1 cellular context compared by ENCODE assay signal in genomic region chr9:123109540-123110279, GRCh38.
TF ChIP-seq lines count a peak whose summit lies in the region.

No MANE protein-coding gene starts in this region.

TF ChIP-seq in HepG2, 621 proteins besides CTCF, POLR2A, EP300 and RAD21 (continued from another document and continues in another):
- TF ChIP-seq CSRNP1 (CRISPR knock-in tag; IDR thresholded peaks at IDR 0.05) (no peak), CAMTA2 (CRISPR knock-in tag; IDR thresholded peaks at IDR 0.05; ENCODE audit: borderline replicate concordance) (no peak), BHLHE40 (IDR thresholded peaks at IDR 0.05; ENCODE audit: low read length) (peak; percentile 87), FOXA3 (CRISPR knock-in tag; IDR thresholded peaks at IDR 0.05) (peak; percentile 61), ZNF296 (CRISPR knock-in tag; conservative IDR thresholded peaks at IDR 0.05) (no peak), ZNF784 (CRISPR knock-in tag; IDR thresholded peaks at IDR 0.05; ENCODE audit: borderline replicate concordance) (no peak), PHF21A (CRISPR knock-in tag; IDR thresholded peaks at IDR 0.05) (no peak), ZNF292 (CRISPR knock-in tag; IDR thresholded peaks at IDR 0.05; ENCODE audit: borderline replicate concordance, low read depth) (peak; percentile 62; the same call in 1 of the 2 replicates), TFAP4 (IDR thresholded peaks at IDR 0.05; ENCODE audit: borderline replicate concordance, low read depth) (peak; percentile 43; the same call in 1 of the 2 replicates), ZNF317 (CRISPR knock-in tag; IDR thresholded peaks at IDR 0.05) (peak; percentile 98), SOX6 (IDR thresholded peaks at IDR 0.05) (no peak), SOX6 (CRISPR knock-in tag; IDR thresholded peaks at IDR 0.05) (peak; percentile 66), MED1 (CRISPR knock-in tag; IDR thresholded peaks at IDR 0.05) (peak; percentile 55; the same call in 1 of the 2 replicates), TFE3 (CRISPR knock-in tag; IDR thresholded peaks at IDR 0.05) (peak; percentile 72; the same call in 1 of the 2 replicates), AGO1 (IDR thresholded peaks at IDR 0.05; ENCODE audit: low read depth, low read length, poor library complexity, severe bottlenecking) (no peak), ZBED4 (CRISPR knock-in tag; IDR thresholded peaks at IDR 0.05; ENCODE audit: borderline replicate concordance) (peak; percentile 67; the same call in 1 of the 2 replicates), ZNF234 (CRISPR knock-in tag; conservative IDR thresholded peaks at IDR 0.05) (no peak), CREB1 (IDR thresholded peaks at IDR 0.05) (0 out of 2 replicates have a peak, but pooled peaks have one; percentile 5), CREB1 (CRISPR knock-in tag; IDR thresholded peaks at IDR 0.05) (no peak), MEF2D (CRISPR knock-in tag; IDR thresholded peaks at IDR 0.05) (no peak), ZKSCAN8 (CRISPR knock-in tag; IDR thresholded peaks at IDR 0.05; ENCODE audit: borderline replicate concordance) (0 out of 2 replicates have a peak, but pooled peaks have one; percentile 48), FOXO1 (CRISPR knock-in tag; IDR thresholded peaks at IDR 0.05) (peak; percentile 16; the same call in 1 of the 2 replicates), BRF2 (CRISPR knock-in tag; IDR thresholded peaks at IDR 0.05) (no peak), ZNF678 (CRISPR knock-in tag; IDR thresholded peaks at IDR 0.05) (no peak), ZFX (CRISPR knock-in tag; IDR thresholded peaks at IDR 0.05; ENCODE audit: low read depth) (no peak), ZBTB33 (CRISPR knock-in tag; IDR thresholded peaks at IDR 0.05) (peak; percentile 53), ZKSCAN1 (IDR thresholded peaks at IDR 0.05; ENCODE audit: low read length) (no peak), HNF4G (IDR thresholded peaks at IDR 0.05; ENCODE audit: borderline replicate concordance, low read depth, low read length) (peak; percentile 77), HNF4G (CRISPR knock-in tag; IDR thresholded peaks at IDR 0.05; ENCODE audit: borderline replicate concordance, low read depth) (peak; percentile 86; the same call in 1 of the 2 replicates), RBAK (CRISPR knock-in tag; IDR thresholded peaks at IDR 0.05) (peak; percentile 42; the same call in 1 of the 2 replicates), ZNF83 (CRISPR knock-in tag; IDR thresholded peaks at IDR 0.05; ENCODE audit: borderline replicate concordance) (no peak), MAZ (IDR thresholded peaks at IDR 0.05; ENCODE audit: borderline replicate concordance, low read depth, low read length) (no peak), MAZ (CRISPR knock-in tag; IDR thresholded peaks at IDR 0.05; ENCODE audit: low read depth) (peak; percentile 64), ZBTB44 (CRISPR knock-in tag; IDR thresholded peaks at IDR 0.05) (no peak), CEBPG (CRISPR knock-in tag; IDR thresholded peaks at IDR 0.05) (peak; percentile 63), SMC3 (IDR thresholded peaks at IDR 0.05; ENCODE audit: low read length) (peak; percentile 25; the same call in 1 of the 2 replicates), TARDBP (CRISPR knock-in tag; IDR thresholded peaks at IDR 0.05) (peak; percentile 55; the same call in 1 of the 2 replicates), PRDM10 (CRISPR knock-in tag; IDR thresholded peaks at IDR 0.05; ENCODE audit: low read depth) (no peak), CREM (IDR thresholded peaks at IDR 0.05) (0 out of 2 replicates have a peak, but pooled peaks have one; percentile 35), CREM (CRISPR knock-in tag; IDR thresholded peaks at IDR 0.05) (no peak), NCOR1 (IDR thresholded peaks at IDR 0.05; ENCODE audit: borderline replicate concordance, low read length) (peak; percentile 82; the same call in 1 of the 2 replicates), NFYC (CRISPR knock-in tag; IDR thresholded peaks at IDR 0.05) (no peak), IKZF5 (CRISPR knock-in tag; IDR thresholded peaks at IDR 0.05) (peak; percentile 32; the same call in 1 of the 2 replicates)
